Comparison of ENCODE assay signal across 18 cellular contexts in genomic region chr10:43055991-43056567, GRCh38. TPM values are rescaled to one million over a fixed set of nuclear protein-coding genes. Genes with fewer than 3 reads are reported as not detected.
A peak's percentile ranks its signal among the peaks of the same experiment; 100 is the strongest.
DNase-seq lines count a peak whose midpoint lies in the region; ATAC-seq and TF ChIP-seq lines count a peak whose summit lies in the region.
"Had no signal": no experiment of that assay in that cellular context is flagged by ENCODE, and none has a peak within 500 bp of the region (broad histone marks: within the 10 kb centered on the region; RNA-seq: fewer than 3 reads in every experiment).

No MANE protein-coding gene starts in this region.

- POLR2A ChIA-PET in SK-N-SH (lab: Yijun Ruan, JAX): interaction anchor here (0.8 to 6.3 kb wide), 19 partner anchors 8 to 185 kb away, joined by 3 to 50 read pairs (median 5); partner anchors contain the start of gene RET
- POLR2A ChIA-PET in activated CD8-positive, alpha-beta T cell treated with anti-CD3 and anti-CD28 coated beads for 36 hours (lab: Charles Lee): no interaction called here

- in situ Hi-C loops in transverse colon (cut with MboI; ENCODE audit: low pct_ligation_motif_present in 1 of 4, low pct_unique_long_range_greater_than_20kb in 1 of 4, low sequenced_read_pairs in 3 of 4): no loop called here

- TF ChIP-seq RAD21 in SK-N-SH (IDR thresholded peaks at IDR 0.05; ENCODE audit: low read length): peak; percentile 35

- no peaks in the 10 kb centered on the region for H3K36me3 Mint-ChIP-seq in activated CD8-positive, alpha-beta T cell treated with anti-CD3 and anti-CD28 coated beads for 36 hours (ENCODE audit: low read depth)

- H3K4me3 ChIP-seq in SK-N-SH (ENCODE audit: low read depth in 2 of 2, low read length in 1 of 2): no peak overlapping the region
- no peak overlapping the region for H3K4me3 ChIP-seq in transverse colon
- no peak overlapping the region for H3K4me3 ChIP-seq in effector memory CD4-positive, alpha-beta T cell (ENCODE audit: insufficient read depth, low read depth, low read length, poor library complexity, severe bottlenecking)
- H3K4me3 ChIP-seq: esophagus squamous epithelium, gastroesophageal sphincter, suprapubic skin had no signal

- TF ChIP-seq POLR2A in transverse colon (IDR thresholded peaks at IDR 0.05): no peak

- no peaks in the 10 kb centered on the region for H3K79me2 ChIP-seq in SK-N-SH (ENCODE audit: insufficient read depth)

- H3K27me3 Mint-ChIP-seq in activated CD8-positive, alpha-beta T cell treated with anti-CD3 and anti-CD28 coated beads for 36 hours: no peaks in the 10 kb centered on the region

- H3F3A ChIP-seq in SK-N-SH (replicated peaks; ENCODE audit: insufficient read depth): no peaks in the 10 kb centered on the region

- H3K27ac ChIP-seq in SK-N-SH (ENCODE audit: low read depth in 2 of 2, low read length in 1 of 2): peak overlapping the region in 1 of 2 experiments; percentile 100; a peak in 2 of 4 replicates
- no peak overlapping the region for H3K27ac ChIP-seq in transverse colon
- H3K27ac ChIP-seq in effector memory CD4-positive, alpha-beta T cell (ENCODE audit: insufficient read depth, low read length, poor library complexity, severe bottlenecking): no peak overlapping the region
- H3K27ac ChIP-seq: esophagus squamous epithelium, gastroesophageal sphincter, suprapubic skin had no signal

- H3K9me3 Mint-ChIP-seq in activated CD8-positive, alpha-beta T cell treated with anti-CD3 and anti-CD28 coated beads for 36 hours: no peaks in the 10 kb centered on the region
- H3K9me3 Mint-ChIP-seq: activated naive CD4-positive, alpha-beta T cell treated with anti-CD3 and anti-CD28 coated beads for 36 hours; effector memory CD8-positive, alpha-beta T cell had no signal

- no peaks in the 10 kb centered on the region for H3K9me2 ChIP-seq in SK-N-SH

- H3K4me1 ChIP-seq in SK-N-SH (ENCODE audit: control insufficient read depth in 1 of 2, insufficient read depth in 2 of 2, low read depth in 1 of 2, low read length in 1 of 2) (peaks cover 0 to 77% of the 10 kb centered on the region in 2 experiments; a peak in 2 of 4 replicates), transverse colon (no peaks in the 10 kb centered on the region)
- H3K4me1 ChIP-seq in effector memory CD4-positive, alpha-beta T cell (ENCODE audit: control insufficient read depth, insufficient read depth, low read length, poor library complexity, severe bottlenecking): no peaks in the 10 kb centered on the region
- H3K4me1 ChIP-seq: esophagus squamous epithelium, gastroesophageal sphincter, suprapubic skin had no signal

- ATAC-seq in Right ventricle myocardium superior (ENCODE audit: poor library complexity) (no peak), Right ventricle myocardium inferior (no peak)
- no peak for ATAC-seq in activated CD8-positive, alpha-beta T cell treated with anti-CD3 and anti-CD28 coated beads for 36 hours
- ATAC-seq: effector memory CD8-positive, alpha-beta T cell; gastroesophageal sphincter had no signal

- no peak overlapping the region for H3K9ac ChIP-seq in SK-N-SH

- H3K27me3 ChIP-seq in SK-N-SH (ENCODE audit: insufficient read depth) (no peaks in the 10 kb centered on the region), transverse colon (no peaks in the 10 kb centered on the region)
- no peaks in the 10 kb centered on the region for H3K27me3 ChIP-seq in effector memory CD4-positive, alpha-beta T cell (replicated peaks; ENCODE audit: control insufficient read depth, insufficient read depth, low read length, poor library complexity, severe bottlenecking)

- H3K4me1 Mint-ChIP-seq in activated CD8-positive, alpha-beta T cell treated with anti-CD3 and anti-CD28 coated beads for 36 hours (ENCODE audit: low read depth): no peaks in the 10 kb centered on the region

- TF ChIP-seq EP300 in SK-N-SH (IDR thresholded peaks at IDR 0.05; ENCODE audit: borderline replicate concordance in 1 of 2, low read depth in 1 of 2, low read length in 1 of 2) (peak in 1 of 2 experiments; percentile 100; a peak in 2 of 4 replicates), transverse colon (IDR thresholded peaks at IDR 0.05; ENCODE audit: low read depth) (no peak)

- H3K36me3 ChIP-seq in SK-N-SH (replicated peaks in 1 of 2; ENCODE audit: control insufficient read depth in 1 of 2, insufficient read depth in 2 of 2, low read length in 1 of 2) (no peaks in the 10 kb centered on the region), transverse colon (no peaks in the 10 kb centered on the region)
- no peaks in the 10 kb centered on the region for H3K36me3 ChIP-seq in effector memory CD4-positive, alpha-beta T cell (ENCODE audit: control insufficient read depth, insufficient read depth, low read length)
- H3K36me3 ChIP-seq: esophagus squamous epithelium, gastroesophageal sphincter, suprapubic skin had no signal

- CTCF ChIA-PET in SK-N-SH (lab: Yijun Ruan, JAX): interaction anchor here (0.9 to 3.1 kb wide), 12 partner anchors 11 to 192 kb away, joined by 3 to 19 read pairs (median 5); partner anchors contain the start of gene RET
- CTCF ChIA-PET in activated CD8-positive, alpha-beta T cell treated with anti-CD3 and anti-CD28 coated beads for 36 hours (lab: Charles Lee): no interaction called here

- no peak overlapping the region for H2AFZ ChIP-seq in SK-N-SH (ENCODE audit: low read depth)

- H3K9me3 ChIP-seq in SK-N-SH (no peaks in the 10 kb centered on the region), transverse colon (no peaks in the 10 kb centered on the region)
- no peaks in the 10 kb centered on the region for H3K9me3 ChIP-seq in effector memory CD4-positive, alpha-beta T cell (ENCODE audit: control insufficient read depth, low read length)
- H3K9me3 ChIP-seq: esophagus squamous epithelium, gastroesophageal sphincter, suprapubic skin had no signal

- no peak overlapping the region for H3K4me2 ChIP-seq in SK-N-SH

- WGBS in SK-N-SH (ENCODE audit: low lambda C conversion rate): 41% methylated on average over 2 of the region's 2 CpGs
- WGBS in transverse colon (ENCODE audit: low coverage in 1 of 2), 2 donors: 90% methylated on average over 2 of the region's 2 CpGs; no CpG with 5 or more reads in 1 of the 2 donors

- DNase-seq in Right ventricle myocardium superior (peak; percentile 40), Right ventricle myocardium inferior (ENCODE audit: missing footprints) (no peak), SK-N-SH (peak; percentile 87), left kidney (ENCODE audit: low read depth, low spot score) (peak; percentile 50), transverse colon (peak; percentile 1)
- no peak for DNase-seq in effector memory CD4-positive, alpha-beta T cell
- no peak for DNase-seq in activated CD8-positive, alpha-beta T cell treated with anti-CD3 and anti-CD28 coated beads for 36 hours
- DNase-seq: activated CD4-positive, alpha-beta T cell treated with anti-CD3 and anti-CD28 coated beads, Interleukin-2, amount 50 U/mL, for 1 hour; activated naive CD4-positive, alpha-beta T cell treated with anti-CD3 and anti-CD28 coated beads for 36 hours; DMS79; effector memory CD8-positive, alpha-beta T cell; esophagus squamous epithelium; NCI-H1105 treated with DMSO at 0.1 percent for 48 hours; NCI-H524 treated with DMSO at 0.1 percent for 48 hours; retina had no signal

- intact Hi-C loops in Right ventricle myocardium superior (cut with DNase I): no loop called here
- intact Hi-C loops in Right ventricle myocardium inferior (cut with DNase I): no loop called here
- intact Hi-C loops in transverse colon (cut with DNase I; ENCODE audit: low total_unique reads): no loop called here
- intact Hi-C loops in activated CD8-positive, alpha-beta T cell treated with anti-CD3 and anti-CD28 coated beads for 36 hours (cut with micrococcal nuclease): no loop called here

- no peak for TF ChIP-seq CTCF in SK-N-SH (IDR thresholded peaks at IDR 0.05)
- no peak for TF ChIP-seq CTCF in transverse colon (IDR thresholded peaks at IDR 0.05)
- no peak for TF ChIP-seq CTCF in activated CD8-positive, alpha-beta T cell treated with anti-CD3 and anti-CD28 coated beads for 36 hours (IDR thresholded peaks at IDR 0.05)

- no peak overlapping the region for H3K4me3 Mint-ChIP-seq in activated CD8-positive, alpha-beta T cell treated with anti-CD3 and anti-CD28 coated beads for 36 hours
- H3K4me3 Mint-ChIP-seq: activated naive CD4-positive, alpha-beta T cell treated with anti-CD3 and anti-CD28 coated beads for 36 hours; effector memory CD8-positive, alpha-beta T cell had no signal

- no peak overlapping the region for H3K27ac Mint-ChIP-seq in activated CD8-positive, alpha-beta T cell treated with anti-CD3 and anti-CD28 coated beads for 36 hours
- H3K27ac Mint-ChIP-seq: activated naive CD4-positive, alpha-beta T cell treated with anti-CD3 and anti-CD28 coated beads for 36 hours; effector memory CD8-positive, alpha-beta T cell had no signal

- no peaks in the 10 kb centered on the region for H4K20me1 ChIP-seq in SK-N-SH (ENCODE audit: insufficient read depth)

TF ChIP-seq in SK-N-SH, 30 proteins besides CTCF, POLR2A, EP300 and RAD21 (continues in another document):
- TF ChIP-seq GATA2 (CRISPR knock-in tag; IDR thresholded peaks at IDR 0.05) (peak; percentile 100), ZBTB33 (IDR thresholded peaks at IDR 0.05; ENCODE audit: borderline replicate concordance, low read depth) (no peak)

RNA-seq across cellular contexts. Expression of gene RET, which starts 20.8 kb away (rescaled TPM):
- total RNA-seq in Right ventricle myocardium superior (6.6 TPM), Right ventricle myocardium inferior (7.7 TPM), transverse colon (1 to 10 TPM in 3 of 4 donors, under 1 TPM in 1; 0.37 to 5.6 (median 1.4) TPM)
- polyA plus RNA-seq in SK-N-SH (2012; rRNA removed): 3.2 and 6.8 TPM in 2 replicates
- 5.8 and 12.3 TPM in 2 replicates for polyA plus RNA-seq in SK-N-SH (2012; cell fraction: cytosol; rRNA removed)
- polyA plus RNA-seq in SK-N-SH (2012; cell fraction: nucleus; rRNA removed): 11.5 and 17.8 TPM in 2 replicates
- under 1 TPM; 0.13 to 0.47 TPM for total RNA-seq in activated CD8-positive, alpha-beta T cell treated with anti-CD3 and anti-CD28 coated beads for 36 hours
- total RNA-seq: LHCN-M2 had no signal

Comparison
In these comparisons a context has a peak if more than half of its experiments do, and no peak if none do; other contexts are left out.
1. DNase-seq: peak in Right ventricle myocardium superior (single experiment), SK-N-SH (single experiment), left kidney (single experiment) and transverse colon (single experiment); none in Right ventricle myocardium inferior (single experiment), effector memory CD4-positive, alpha-beta T cell (0 of 3) and activated CD8-positive, alpha-beta T cell treated with anti-CD3 and anti-CD28 coated beads for 36 hours (single experiment).